In the genomic region with DNA sequence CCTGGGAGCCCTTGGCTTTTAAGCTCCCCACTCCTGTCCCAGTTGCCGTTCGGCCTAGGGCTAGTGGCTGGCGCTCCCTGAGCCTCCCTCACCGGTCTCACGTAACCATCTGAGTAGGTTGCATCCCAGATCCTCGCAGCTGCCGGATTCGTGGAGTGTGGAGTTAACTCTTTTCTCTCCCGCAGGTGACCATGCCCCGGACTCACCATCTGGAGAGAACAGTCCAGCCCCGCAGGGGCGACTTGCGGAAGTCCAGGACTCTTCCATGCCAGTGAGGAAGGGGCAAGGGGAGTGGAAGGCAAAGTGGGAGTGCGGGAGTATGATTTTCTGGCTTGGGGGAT, we compare ENCODE assay signal across 8 cellular contexts. TPM values are rescaled to one million over a fixed set of nuclear protein-coding genes. Genes with fewer than 3 reads are reported as not detected.
DNase-seq lines count a peak whose midpoint lies in the region; ATAC-seq and TF ChIP-seq lines count a peak whose summit lies in the region.

No MANE protein-coding gene starts in this region.

- H3K9ac ChIP-seq in Karpas-422 (ENCODE audit: low read length): peak overlapping the region; percentile 87

- no peaks in the 10 kb centered on the region for H3K9me2 ChIP-seq in Karpas-422 (replicated peaks; ENCODE audit: insufficient read depth, low read length)

- H3K4me3 ChIP-seq in A673 (ENCODE audit: low read depth, low read length, poor library complexity, severe bottlenecking): peak overlapping the region; percentile 95
- H3K4me3 ChIP-seq in Karpas-422 (ENCODE audit: low read length): peak overlapping the region; percentile 91

- no peak for TF ChIP-seq CTCF in A673 (conservative IDR thresholded peaks at IDR 0.05; ENCODE audit: low read depth, low read length)
- no peak for TF ChIP-seq CTCF in chondrocyte (IDR thresholded peaks at IDR 0.05)
- no peak for TF ChIP-seq CTCF in mesothelial cell of epicardium (IDR thresholded peaks at IDR 0.05; ENCODE audit: unreplicated experiment)

- peaks cover 23% of the 10 kb centered on the region for H3K36me3 Mint-ChIP-seq in chondrocyte (ENCODE audit: low read depth)
- peaks cover 13% of the 10 kb centered on the region for H3K36me3 Mint-ChIP-seq in mesothelial cell of epicardium

- H3K4me1 ChIP-seq in A673 (ENCODE audit: insufficient read depth, low read length, poor library complexity, severe bottlenecking): peaks cover 22% of the 10 kb centered on the region
- peaks cover 32% of the 10 kb centered on the region for H3K4me1 ChIP-seq in Karpas-422 (ENCODE audit: low read length)

- H4K20me1 ChIP-seq in Karpas-422 (ENCODE audit: insufficient read depth, low read depth, low read length): peaks cover 14% of the 10 kb centered on the region

- H3K27ac ChIP-seq in A673 (ENCODE audit: low read depth, low read length, poor library complexity, severe bottlenecking): peak overlapping the region; percentile 99
- H3K27ac ChIP-seq in Karpas-422 (ENCODE audit: low read length): peak overlapping the region; percentile 90

- DNase-seq in A673 (ENCODE audit: low spot score): no peak
- no peak for DNase-seq in Karpas-422
- DNase-seq in chondrocyte (ENCODE audit: low spot score): no peak
- no peak for DNase-seq in mesothelial cell of epicardium (ENCODE audit: low spot score in 2 of 2, unreplicated experiment in 2 of 2)
- no peak for DNase-seq in superior temporal gyrus (ENCODE audit: extremely low spot score)
- DNase-seq in NCI-H1092 (lab: John Stamatoyannopoulos, UW): no peak
- no peak for DNase-seq in T1000 (lab: John Stamatoyannopoulos, UW)

- peaks cover 55% of the 10 kb centered on the region for H3K4me1 Mint-ChIP-seq in chondrocyte (ENCODE audit: low read depth)
- peaks cover 33% of the 10 kb centered on the region for H3K4me1 Mint-ChIP-seq in mesothelial cell of epicardium

- H3K4me3 Mint-ChIP-seq in chondrocyte (ENCODE audit: unreplicated experiment) (peak overlapping the region; percentile 82), mesothelial cell of epicardium (peak overlapping the region; percentile 88)

- H3K36me3 ChIP-seq in A673 (ENCODE audit: insufficient read depth, low read length, poor library complexity, severe bottlenecking) (peaks cover 50% of the 10 kb centered on the region), Karpas-422 (ENCODE audit: insufficient read depth, low read length) (peaks cover 27% of the 10 kb centered on the region)

- H3K27me3 ChIP-seq in A673 (replicated peaks; ENCODE audit: insufficient read depth, low read depth, low read length, poor library complexity) (no peaks in the 10 kb centered on the region), Karpas-422 (ENCODE audit: low read length) (no peaks in the 10 kb centered on the region)

- H2AFZ ChIP-seq in Karpas-422 (ENCODE audit: low read length): 0 out of 2 replicates have a peak overlapping the region, but pooled peaks have one; percentile 29

- CTCF ChIA-PET in A673 (lab: Charles Lee): interaction anchor here (2.0 kb wide), 1 partner anchor 27 kb away, joined by 65 read pairs; the partner anchor contains the start of gene FIBP

- H3K9me3 Mint-ChIP-seq in chondrocyte (ENCODE audit: low read depth): no peaks in the 10 kb centered on the region
- H3K9me3 Mint-ChIP-seq in mesothelial cell of epicardium: no peaks in the 10 kb centered on the region

- H3K4me2 ChIP-seq in Karpas-422 (ENCODE audit: low read depth, low read length, poor library complexity, severe bottlenecking): peak overlapping the region; percentile 88

- POLR2A ChIA-PET in A673 (lab: Charles Lee; ENCODE audit: low non-redundant PET): no interaction called here

- H3K9me3 ChIP-seq in A673 (ENCODE audit: low read depth, low read length, poor library complexity, severe bottlenecking) (no peaks in the 10 kb centered on the region), Karpas-422 (ENCODE audit: low read length) (no peaks in the 10 kb centered on the region)

- no peak for ATAC-seq in HG03439 (IDR thresholded peaks at IDR 0.05; ENCODE audit: unreplicated experiment)

- peaks cover 32% of the 10 kb centered on the region for H3K79me2 ChIP-seq in Karpas-422 (ENCODE audit: low read length)

- BruUV-seq in A673 (replicated peaks; lab: Mats Ljungman, UMichigan): no TSS peak

- H3K27ac Mint-ChIP-seq in chondrocyte (ENCODE audit: unreplicated experiment) (peak overlapping the region; percentile 96), mesothelial cell of epicardium (peak overlapping the region; percentile 90)

- H3K27me3 Mint-ChIP-seq in chondrocyte (ENCODE audit: low read depth) (no peaks in the 10 kb centered on the region), mesothelial cell of epicardium (ENCODE audit: low read depth) (no peaks in the 10 kb centered on the region)

- intact Hi-C loops in A673 (cut with micrococcal nuclease; ENCODE audit: unreplicated experiment): no loop called here

RNA-seq across cellular contexts. Expression of gene MUS81, which starts 0.9 kb away (rescaled TPM):
- total RNA-seq in A673 (2021): 64.6 and 77.4 TPM in 2 replicates
- total RNA-seq in Karpas-422 (2014; rRNA removed; shearing (Covaris generic); ENCODE audit: low replicate concordance): 41.3 and 89.0 TPM in 2 replicates
- total RNA-seq in chondrocyte: 55.7 to 68.4 TPM (median 66.3 TPM) in 3 replicates
- total RNA-seq in mesothelial cell of epicardium: 73.3 to 74.9 TPM (median 73.7 TPM) in 3 replicates

RNA-seq across cellular contexts. Expression of gene CFL1, which starts 3.2 kb away (rescaled TPM):
- total RNA-seq in A673 (2021) (1,449 and 1,649 TPM in 2 replicates), chondrocyte (850 to 1,236 TPM (median 1,222 TPM) in 3 replicates), mesothelial cell of epicardium (730 to 758 TPM (median 736 TPM) in 3 replicates)
- 514 and 827 TPM in 2 replicates for total RNA-seq in Karpas-422 (2014; rRNA removed; shearing (Covaris generic); ENCODE audit: low replicate concordance)

RNA-seq across cellular contexts. Expression of gene EFEMP2, which starts 11.5 kb away (rescaled TPM):
- total RNA-seq in A673 (2021) (31.2 and 37.6 TPM in 2 replicates), chondrocyte (174 to 310 TPM (median 290 TPM) in 3 replicates), mesothelial cell of epicardium (203 to 216 TPM (median 211 TPM) in 3 replicates)
- 1.3 and 2.6 TPM in 2 replicates for total RNA-seq in Karpas-422 (2014; rRNA removed; shearing (Covaris generic); ENCODE audit: low replicate concordance)

RNA-seq across cellular contexts. Expression of gene CTSW, which starts 18.5 kb away (rescaled TPM):
- total RNA-seq in A673 (2021) (not detected in 2 replicates), chondrocyte (not detected in 3 replicates), mesothelial cell of epicardium (not detected in 3 replicates)
- total RNA-seq in Karpas-422 (2014; rRNA removed; shearing (Covaris generic); ENCODE audit: low replicate concordance): not detected in 2 replicates

RNA-seq across cellular contexts. Expression of gene FIBP, which starts 27.1 kb away (rescaled TPM):
- 98.5 and 116 TPM in 2 replicates for total RNA-seq in A673 (2021)
- total RNA-seq in Karpas-422 (2014; rRNA removed; shearing (Covaris generic); ENCODE audit: low replicate concordance): 207 and 248 TPM in 2 replicates
- total RNA-seq in chondrocyte: 82.7 to 100 TPM (median 83.5 TPM) in 3 replicates
- 62.4 to 63.9 TPM (median 62.9 TPM) in 3 replicates for total RNA-seq in mesothelial cell of epicardium
